12 cellular contexts compared by ENCODE assay signal in genomic region chr7:117048114-117048853, GRCh38.
DNase-seq lines count a peak whose midpoint lies in the region; ATAC-seq and TF ChIP-seq lines count a peak whose summit lies in the region.
"Had no signal": no experiment of that assay in that cellular context is flagged by ENCODE, and none has a peak within 500 bp of the region (broad histone marks: within the 10 kb centered on the region; RNA-seq: fewer than 3 reads in every experiment).

No MANE protein-coding gene starts in this region.

- H3K4me1 Mint-ChIP-seq in natural killer cell treated with Interleukin-12 subunit alpha and Interleukin-12 subunit beta and Interleukin-15 and Interleukin-18, amount 100 ng/mL, for 72 hours (ENCODE audit: low read depth in 2 of 2) = peaks cover 32 to 41% of the 10 kb centered on the region in 2 donors
- peaks cover 31 to 35% of the 10 kb centered on the region in 2 donors for H3K4me1 Mint-ChIP-seq in natural killer cell

- no peaks in the 10 kb centered on the region for H3K9me3 Mint-ChIP-seq in natural killer cell treated with Interleukin-12 subunit alpha and Interleukin-12 subunit beta and Interleukin-15 and Interleukin-18, amount 100 ng/mL, for 72 hours
- H3K9me3 Mint-ChIP-seq in natural killer cell = peaks cover 0 to 3% of the 10 kb centered on the region in 2 donors
- H3K9me3 Mint-ChIP-seq in activated naive CD4-positive, alpha-beta T cell treated with anti-CD3 and anti-CD28 coated beads, Interleukin-2, amount 50 U/mL, for 72 hours = peaks cover 0 to 12% of the 10 kb centered on the region in 2 donors

- TF ChIP-seq CTCF in natural killer cell (IDR thresholded peaks at IDR 0.05) = no peak

- H3K36me3 Mint-ChIP-seq in natural killer cell treated with Interleukin-12 subunit alpha and Interleukin-12 subunit beta and Interleukin-15 and Interleukin-18, amount 100 ng/mL, for 72 hours = no peaks in the 10 kb centered on the region
- H3K36me3 Mint-ChIP-seq in natural killer cell = no peaks in the 10 kb centered on the region
- H3K36me3 Mint-ChIP-seq in activated naive CD4-positive, alpha-beta T cell treated with anti-CD3 and anti-CD28 coated beads, Interleukin-2, amount 50 U/mL, for 72 hours = no peaks in the 10 kb centered on the region

- H3K27ac Mint-ChIP-seq in natural killer cell treated with Interleukin-12 subunit alpha and Interleukin-12 subunit beta and Interleukin-15 and Interleukin-18, amount 100 ng/mL, for 72 hours = no peak overlapping the region
- peak overlapping the region in 1 of 2 donors; percentile 42 for H3K27ac Mint-ChIP-seq in natural killer cell
- no peak overlapping the region for H3K27ac Mint-ChIP-seq in activated naive CD4-positive, alpha-beta T cell treated with anti-CD3 and anti-CD28 coated beads, Interleukin-2, amount 50 U/mL, for 72 hours

- no peaks in the 10 kb centered on the region for H3K27me3 Mint-ChIP-seq in natural killer cell treated with Interleukin-12 subunit alpha and Interleukin-12 subunit beta and Interleukin-15 and Interleukin-18, amount 100 ng/mL, for 72 hours
- H3K27me3 Mint-ChIP-seq in natural killer cell (ENCODE audit: low read depth in 2 of 2) = no peaks in the 10 kb centered on the region

- no peak for DNase-seq in natural killer cell treated with Interleukin-12 subunit alpha and Interleukin-12 subunit beta and Interleukin-15 and Interleukin-18, amount 100 ng/mL, for 72 hours (ENCODE audit: low spot score)
- DNase-seq in natural killer cell = no peak
- peak; percentile 57 for DNase-seq in MV-4-11 (lab: John Stamatoyannopoulos, UW)
- no peak for DNase-seq in activated naive CD4-positive, alpha-beta T cell treated with anti-CD3 and anti-CD28 coated beads, Interleukin-2, amount 50 U/mL, for 72 hours (ENCODE audit: low spot score in 2 of 2)
- DNase-seq in NCI-H2196 treated with DMSO at 0.1 percent for 48 hours (lab: John Stamatoyannopoulos, UW; ENCODE audit: unreplicated experiment) = no peak
- no peak for DNase-seq in SKM-1 treated with dmso at 0.1 percent for 144 hours (lab: John Stamatoyannopoulos, UW; ENCODE audit: unreplicated experiment)
- DNase-seq: amniotic stem cell, MG63, NCI-H2107, T-helper 9 cell had no signal

- H3K4me3 Mint-ChIP-seq in natural killer cell treated with Interleukin-12 subunit alpha and Interleukin-12 subunit beta and Interleukin-15 and Interleukin-18, amount 100 ng/mL, for 72 hours = peak overlapping the region; percentile 39
- no peak overlapping the region for H3K4me3 Mint-ChIP-seq in natural killer cell

- intact Hi-C loops in natural killer cell (cut with micrococcal nuclease) = no loop called here

- ATAC-seq in natural killer cell treated with Interleukin-12 subunit alpha and Interleukin-12 subunit beta and Interleukin-15 and Interleukin-18, amount 100 ng/mL, for 72 hours = no peak
- no peak for ATAC-seq in natural killer cell
- peak; percentile 24 to 53 for ATAC-seq in activated naive CD4-positive, alpha-beta T cell treated with anti-CD3 and anti-CD28 coated beads, Interleukin-2, amount 50 U/mL, for 72 hours
- ATAC-seq in GM19395 (IDR thresholded peaks at IDR 0.05; ENCODE audit: unreplicated experiment) = no peak
- no peak for ATAC-seq in HG03565 (IDR thresholded peaks at IDR 0.05; ENCODE audit: unreplicated experiment)

Comparison
In these comparisons a context has a peak if more than half of its experiments do, and no peak if none do; other contexts are left out.
1. ATAC-seq: peak in activated naive CD4-positive, alpha-beta T cell treated with anti-CD3 and anti-CD28 coated beads, Interleukin-2, amount 50 U/mL, for 72 hours (2 of 2); none in natural killer cell treated with Interleukin-12 subunit alpha and Interleukin-12 subunit beta and Interleukin-15 and Interleukin-18, amount 100 ng/mL, for 72 hours (0 of 2), natural killer cell (0 of 3), GM19395 (single experiment) and HG03565 (single experiment).